Comparison of ENCODE assay signal across 18 cellular contexts in genomic region chr3:124873241-124873640, GRCh38. TPM values are rescaled to one million over a fixed set of nuclear protein-coding genes. Genes with fewer than 3 reads are reported as not detected.
DNase-seq lines count a peak whose midpoint lies in the region; ATAC-seq, FAIRE-seq and TF ChIP-seq lines count a peak whose summit lies in the region.
"Had no signal": no experiment of that assay in that cellular context is flagged by ENCODE, and none has a peak within 500 bp of the region (broad histone marks: within the 10 kb centered on the region; RNA-seq: fewer than 3 reads in every experiment).

No MANE protein-coding gene starts in this region.

- peaks cover 3% of the 10 kb centered on the region; the same call in 1 of the 2 replicates for H3K27me3 Mint-ChIP-seq in HFFc6 (ENCODE audit: insufficient read depth)
- peaks cover 22% of the 10 kb centered on the region for H3K27me3 Mint-ChIP-seq in CD4-positive, alpha-beta T cell

- no peak for DNase-seq in HFFc6
- peak; percentile 39 for DNase-seq in astrocyte of the hippocampus (ENCODE audit: low read depth, low spot score)
- DNase-seq in urothelium cell line (ENCODE audit: low spot score): no peak
- no peak for DNase-seq in DMS 273 treated with DMSO at 0.1 percent for 48 hours (lab: John Stamatoyannopoulos, UW)
- no peak for DNase-seq in CD4-positive, alpha-beta T cell
- no peak for DNase-seq in esophagus muscularis mucosa (ENCODE audit: extremely low spot score)
- DNase-seq: ACHN, DND-41, GDM1, HCEC 1CT, KBM-7, NCI-H1105 treated with DMSO at 0.1 percent for 48 hours, NCI-H1694 treated with DMSO at 0.1 percent for 48 hours, NCI-H510A, NCI-H748 treated with DMSO at 0.1 percent for 48 hours had no signal

- no peaks in the 10 kb centered on the region for H3K27me3 ChIP-seq in muscle layer of colon (ENCODE audit: control insufficient read depth in 1 of 2, insufficient read depth in 2 of 2, low read length in 2 of 2)
- peaks cover 4% of the 10 kb centered on the region for H3K27me3 ChIP-seq in CD4-positive, alpha-beta T cell (ENCODE audit: control insufficient read depth, insufficient read depth, low read length)
- H3K27me3 ChIP-seq in esophagus muscularis mucosa: no peaks in the 10 kb centered on the region

- H3K4me3 ChIP-seq in muscle layer of colon (ENCODE audit: low read depth in 1 of 2, low read length in 2 of 2) (no peak overlapping the region), esophagus muscularis mucosa (no peak overlapping the region)

- H3K27ac Mint-ChIP-seq in HFFc6: peak overlapping the region; percentile 55
- no peak overlapping the region for H3K27ac Mint-ChIP-seq in CD4-positive, alpha-beta T cell
- H3K27ac Mint-ChIP-seq: CD14-positive monocyte had no signal

- H3K36me3 ChIP-seq in muscle layer of colon (ENCODE audit: insufficient read depth, low read length) (peaks cover 12% of the 10 kb centered on the region), esophagus muscularis mucosa (peaks cover 0 to 38% (median 29%) of the 10 kb centered on the region in 4 donors)

- CTCF ChIA-PET in CD4-positive, alpha-beta T cell (lab: Charles Lee): no interaction called here

- no peaks in the 10 kb centered on the region for H3K9me3 ChIP-seq in muscle layer of colon (ENCODE audit: low read length)
- H3K9me3 ChIP-seq in CD4-positive, alpha-beta T cell (ENCODE audit: control insufficient read depth, low read length): no peaks in the 10 kb centered on the region
- no peaks in the 10 kb centered on the region for H3K9me3 ChIP-seq in esophagus muscularis mucosa

- WGBS in esophagus muscularis mucosa: 87% methylated on average over 1 of the region's 1 CpG

- FAIRE-seq in urothelium cell line (lab: Jason Lieb, UNC): peak; percentile 20
- FAIRE-seq: GM19239 had no signal

- H3K4me1 ChIP-seq in muscle layer of colon (ENCODE audit: insufficient read depth, low read length) (peaks cover 21% of the 10 kb centered on the region), esophagus muscularis mucosa (peaks cover 18 to 34% (median 28%) of the 10 kb centered on the region in 4 donors)

- no peak overlapping the region for H3K9ac ChIP-seq in muscle layer of colon (ENCODE audit: low read length)

- no peaks in the 10 kb centered on the region for H3K9me3 Mint-ChIP-seq in HFFc6
- no peaks in the 10 kb centered on the region for H3K9me3 Mint-ChIP-seq in CD4-positive, alpha-beta T cell
- H3K9me3 Mint-ChIP-seq: CD14-positive monocyte had no signal

- peak overlapping the region; percentile 16 for H3K27ac ChIP-seq in muscle layer of colon (ENCODE audit: low read depth, low read length)
- H3K27ac ChIP-seq in CD4-positive, alpha-beta T cell (ENCODE audit: low read depth, low read length): no peak overlapping the region
- no peak overlapping the region for H3K27ac ChIP-seq in esophagus muscularis mucosa (replicated peaks in 1 of 4)

- intact Hi-C loops in CD4-positive, alpha-beta T cell (cut with DNase I, micrococcal nuclease): no loop called here
- intact Hi-C loops in esophagus muscularis mucosa (cut with DNase I): no loop called here

- TF ChIP-seq EP300 in esophagus muscularis mucosa (IDR thresholded peaks at IDR 0.05): no peak

- H3K4me3 Mint-ChIP-seq in HFFc6: no peak overlapping the region
- no peak overlapping the region for H3K4me3 Mint-ChIP-seq in CD4-positive, alpha-beta T cell
- H3K4me3 Mint-ChIP-seq: CD14-positive monocyte had no signal

- H3K36me3 Mint-ChIP-seq in HFFc6 (ENCODE audit: low read depth): peaks cover 30% of the 10 kb centered on the region
- H3K36me3 Mint-ChIP-seq in CD4-positive, alpha-beta T cell (ENCODE audit: low read depth): no peaks in the 10 kb centered on the region
- H3K36me3 Mint-ChIP-seq: CD14-positive monocyte had no signal

- peaks cover 57% of the 10 kb centered on the region for H3K4me1 Mint-ChIP-seq in HFFc6 (ENCODE audit: low read depth)
- no peaks in the 10 kb centered on the region for H3K4me1 Mint-ChIP-seq in CD4-positive, alpha-beta T cell (ENCODE audit: low read depth)

- ATAC-seq in CD4-positive, alpha-beta T cell (ENCODE audit: poor library complexity): no peak

- TF ChIP-seq CTCF in HFFc6 (IDR thresholded peaks at IDR 0.05) (no peak), esophagus muscularis mucosa (IDR thresholded peaks at IDR 0.05) (no peak)
- no peak for TF ChIP-seq CTCF in CD4-positive, alpha-beta T cell (IDR thresholded peaks at IDR 0.05)

- TF ChIP-seq POLR2A in esophagus muscularis mucosa (IDR thresholded peaks at IDR 0.05; ENCODE audit: low read depth): no peak

- POLR2A ChIA-PET in CD4-positive, alpha-beta T cell (lab: Charles Lee): no interaction called here

RNA-seq across cellular contexts. Expression of gene ITGB5, which starts 13.9 kb away (rescaled TPM):
- 100 to 1,000 TPM; 203 to 332 (median 220) TPM for total RNA-seq in HFFc6 (2021; fragmentation: NEBNext Ultra II Directional; extraction: Animal tissue kit (Norgen Biotek cat#: 25700))
- total RNA-seq in CD4-positive, alpha-beta T cell: under 1 TPM; 0.47 to 0.85 TPM
- 100 to 1,000 TPM; 114 to 284 (median 188) TPM for total RNA-seq in esophagus muscularis mucosa

Comparison
In these comparisons a context has a peak if more than half of its experiments do, and no peak if none do; other contexts are left out.
1. RNA of gene ITGB5, which starts 13.9 kb away (total RNA-seq): 114 to 284 TPM in esophagus muscularis mucosa and 203 to 332 TPM in HFFc6; 0.47 to 0.85 TPM in CD4-positive, alpha-beta T cell; every median in the first group is over 10 times any median in the second.